ENCODE assay signal across 15 cellular contexts in genomic region chr1:208149776-208150514, GRCh38.
DNase-seq lines count a peak whose midpoint lies in the region; ATAC-seq and TF ChIP-seq lines count a peak whose summit lies in the region.
"Had no signal": no experiment of that assay in that cellular context is flagged by ENCODE, and none has a peak within 500 bp of the region (broad histone marks: within the 10 kb centered on the region; RNA-seq: fewer than 3 reads in every experiment).

No MANE protein-coding gene starts in this region.

- H3K4me1 Mint-ChIP-seq in WTC11, result peaks cover 12% of the 10 kb centered on the region
- H3K4me1 Mint-ChIP-seq: activated T-helper 17 cell treated with anti-CD3 and anti-CD28 coated beads, Interleukin-2, amount 50 U/mL, for 72 hours had no signal

- TF ChIP-seq POLR2A in sigmoid colon (IDR thresholded peaks at IDR 0.05), result no peak

- H3K36me3 ChIP-seq in sigmoid colon, result no peaks in the 10 kb centered on the region

- WGBS in sigmoid colon, 2 donors, result 27 to 66% methylated on average over 9 of the region's 9 CpGs

- peak; percentile 32 to 75 (median 52) for DNase-seq in NCI-H1417 (lab: John Stamatoyannopoulos, UW)
- DNase-seq in NCI-H1417 treated with DMSO at 0.1 percent for 48 hours (lab: John Stamatoyannopoulos, UW), result no peak
- DNase-seq in WTC11 (ENCODE audit: low spot score), result no peak
- peak; percentile 62 for DNase-seq in kidney tubule cell (ENCODE audit: low spot score)
- DNase-seq in sigmoid colon, result peak; percentile 64
- no peak for DNase-seq in epidermal melanocyte (ENCODE audit: insufficient read length, low spot score)
- DNase-seq: activated CD4-positive, alpha-beta T cell treated with anti-CD3 and anti-CD28 coated beads, Interleukin-2, amount 50 U/mL, for 1 hour; effector CD4-positive, alpha-beta T cell; foreskin fibroblast; trophoblast cell had no signal

- H3K9me3 Mint-ChIP-seq in WTC11, result no peaks in the 10 kb centered on the region
- H3K9me3 Mint-ChIP-seq: activated T-helper 17 cell treated with anti-CD3 and anti-CD28 coated beads, Interleukin-2, amount 50 U/mL, for 72 hours; T-helper 2 cell treated with Interferon-gamma antibody and Interleukin-4, amounts not matched to agents 5 μg/mL and 100 μg/mL, for 36 hours had no signal

- H3K27ac ChIP-seq in sigmoid colon, result peak overlapping the region in 3 of 4 donors; percentile 24 to 33 (median 32)

- CTCF ChIA-PET in WTC11 (lab: Charles Lee), result interaction anchor here (0.6 to 2.8 kb wide), 5 partner anchors 15 to 1053 kb away, joined by 3 to 17 read pairs (median 3); no protein-coding TSS in a partner anchor

- no peak overlapping the region for H3K4me3 Mint-ChIP-seq in WTC11
- H3K4me3 Mint-ChIP-seq: activated T-helper 17 cell treated with anti-CD3 and anti-CD28 coated beads, Interleukin-2, amount 50 U/mL, for 72 hours; T-helper 2 cell treated with Interferon-gamma antibody and Interleukin-4, amounts not matched to agents 5 μg/mL and 100 μg/mL, for 36 hours had no signal

- no peak overlapping the region for H3K4me3 ChIP-seq in sigmoid colon

- H3K4me1 ChIP-seq in sigmoid colon, result peaks cover 0 to 51% (median 34%) of the 10 kb centered on the region in 4 donors

- peak; percentile 62 for ATAC-seq in WTC11
- ATAC-seq in GM21381 (IDR thresholded peaks at IDR 0.05; ENCODE audit: unreplicated experiment), result no peak
- no peak for ATAC-seq in HG03095 (IDR thresholded peaks at IDR 0.05; ENCODE audit: unreplicated experiment)
- ATAC-seq: activated T-helper 17 cell treated with anti-CD3 and anti-CD28 coated beads, Interleukin-2, amount 50 U/mL, for 72 hours; Panc1 had no signal

- TF ChIP-seq CTCF in WTC11 (IDR thresholded peaks at IDR 0.05) (no peak), sigmoid colon (IDR thresholded peaks at IDR 0.05) (no peak)

- no peaks in the 10 kb centered on the region for H3K27me3 ChIP-seq in sigmoid colon

- H3K36me3 Mint-ChIP-seq in WTC11, result no peaks in the 10 kb centered on the region

- H3K27me3 Mint-ChIP-seq in WTC11 (ENCODE audit: low read depth), result no peaks in the 10 kb centered on the region
- H3K27me3 Mint-ChIP-seq: activated T-helper 17 cell treated with anti-CD3 and anti-CD28 coated beads, Interleukin-2, amount 50 U/mL, for 72 hours had no signal

- H3K9me3 ChIP-seq in sigmoid colon, result no peaks in the 10 kb centered on the region

- no peak for TF ChIP-seq EP300 in sigmoid colon (IDR thresholded peaks at IDR 0.05)

- intact Hi-C loops in sigmoid colon (cut with DNase I), result no loop called here

- POLR2A ChIA-PET in WTC11 (lab: Charles Lee), result interaction anchor here (1.4 kb wide), 1 partner anchor 21 kb away, joined by 3 read pairs; no protein-coding TSS in a partner anchor

- no peak overlapping the region for H3K27ac Mint-ChIP-seq in WTC11
- H3K27ac Mint-ChIP-seq: activated T-helper 17 cell treated with anti-CD3 and anti-CD28 coated beads, Interleukin-2, amount 50 U/mL, for 72 hours; T-helper 2 cell treated with Interferon-gamma antibody and Interleukin-4, amounts not matched to agents 5 μg/mL and 100 μg/mL, for 36 hours had no signal

TF ChIP-seq in WTC11, 78 proteins besides CTCF, POLR2A, EP300 and RAD21:
- TF ChIP-seq ZNF121 (CRISPR knock-in tag; IDR thresholded peaks at IDR 0.05) (0 out of 2 replicates have a peak, but pooled peaks have one; percentile 56), CBFB (CRISPR knock-in tag; IDR thresholded peaks at IDR 0.05; ENCODE audit: low read depth) (no peak)

Comparison
In these comparisons a context has a peak if more than half of its experiments do, and no peak if none do; other contexts are left out.
1. DNase-seq: peak in NCI-H1417 (3 of 3), kidney tubule cell (single experiment) and sigmoid colon (single experiment); none in NCI-H1417 treated with DMSO at 0.1 percent for 48 hours (single experiment), WTC11 (single experiment) and epidermal melanocyte (single experiment).